In the genomic region with DNA sequence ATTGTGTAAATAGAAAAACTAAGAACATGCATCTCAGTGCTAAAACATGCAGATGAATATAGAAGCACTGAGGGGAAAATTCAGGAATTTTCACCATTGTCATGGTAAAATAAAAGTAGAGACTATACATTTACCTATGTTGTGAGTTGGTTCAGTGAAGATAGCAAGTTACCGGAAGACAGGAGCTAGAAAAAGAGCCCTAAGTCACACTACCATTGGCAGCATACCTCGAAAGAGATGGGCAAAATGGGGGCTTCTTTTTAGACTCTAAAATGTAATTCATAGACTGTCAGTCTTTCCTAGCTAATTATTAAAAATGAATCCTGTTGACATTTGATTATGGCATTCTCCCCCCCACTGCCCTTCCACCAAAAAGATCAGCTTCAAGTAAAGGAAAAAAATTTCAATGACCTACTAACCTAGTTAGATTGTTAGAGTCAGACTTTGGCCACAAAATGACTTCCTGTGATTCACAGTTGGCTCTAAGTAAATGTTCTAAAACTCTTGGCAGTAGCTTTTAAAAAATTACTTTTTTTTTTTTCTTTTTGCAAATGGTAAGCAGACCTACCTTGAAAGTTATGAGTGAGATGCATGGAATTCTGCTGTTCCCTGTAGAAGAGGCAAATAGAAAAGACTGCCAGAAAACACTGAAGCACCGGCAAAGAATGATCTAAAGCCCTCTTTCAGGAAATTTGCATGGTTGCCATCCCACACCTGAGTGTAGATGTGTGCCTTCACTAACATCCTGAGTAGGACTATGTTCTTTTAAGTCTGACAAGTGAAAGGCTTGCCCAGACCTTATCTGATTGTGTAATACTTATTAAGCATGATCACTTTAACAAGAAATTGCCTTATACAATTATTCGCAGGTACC, we compare ENCODE assay signal across 1 cellular context.
TF ChIP-seq lines count a peak whose summit lies in the region.

No MANE protein-coding gene starts in this region.

TF ChIP-seq in IMR-90, 13 proteins besides CTCF, POLR2A, EP300 and RAD21:
- TF ChIP-seq, protein P1, sequence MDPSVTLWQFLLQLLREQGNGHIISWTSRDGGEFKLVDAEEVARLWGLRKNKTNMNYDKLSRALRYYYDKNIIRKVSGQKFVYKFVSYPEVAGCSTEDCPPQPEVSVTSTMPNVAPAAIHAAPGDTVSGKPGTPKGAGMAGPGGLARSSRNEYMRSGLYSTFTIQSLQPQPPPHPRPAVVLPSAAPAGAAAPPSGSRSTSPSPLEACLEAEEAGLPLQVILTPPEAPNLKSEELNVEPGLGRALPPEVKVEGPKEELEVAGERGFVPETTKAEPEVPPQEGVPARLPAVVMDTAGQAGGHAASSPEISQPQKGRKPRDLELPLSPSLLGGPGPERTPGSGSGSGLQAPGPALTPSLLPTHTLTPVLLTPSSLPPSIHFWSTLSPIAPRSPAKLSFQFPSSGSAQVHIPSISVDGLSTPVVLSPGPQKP (IDR thresholded peaks at IDR 0.05; ENCODE audit: borderline replicate concordance, low read depth, low read length) = no peak
- TF ChIP-seq CEBPB (IDR thresholded peaks at IDR 0.05; ENCODE audit: low read depth, low read length) (peak; percentile 88), CHD1 (IDR thresholded peaks at IDR 0.05; ENCODE audit: low read depth, low read length) (no peak), BHLHE40 (IDR thresholded peaks at IDR 0.05; ENCODE audit: low read depth, low read length) (no peak), MXI1 (IDR thresholded peaks at IDR 0.05; ENCODE audit: borderline replicate concordance, low read depth, low read length) (no peak), NFE2L2 (IDR thresholded peaks at IDR 0.05; ENCODE audit: low read depth, low read length) (no peak)
- TF ChIP-seq, protein P2, sequence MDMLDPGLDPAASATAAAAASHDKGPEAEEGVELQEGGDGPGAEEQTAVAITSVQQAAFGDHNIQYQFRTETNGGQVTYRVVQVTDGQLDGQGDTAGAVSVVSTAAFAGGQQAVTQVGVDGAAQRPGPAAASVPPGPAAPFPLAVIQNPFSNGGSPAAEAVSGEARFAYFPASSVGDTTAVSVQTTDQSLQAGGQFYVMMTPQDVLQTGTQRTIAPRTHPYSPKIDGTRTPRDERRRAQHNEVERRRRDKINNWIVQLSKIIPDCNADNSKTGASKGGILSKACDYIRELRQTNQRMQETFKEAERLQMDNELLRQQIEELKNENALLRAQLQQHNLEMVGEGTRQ (IDR thresholded peaks at IDR 0.05; ENCODE audit: low read depth, low read length) = no peak
